Comparison of ENCODE assay signal across 8 cellular contexts in genomic region chr2:197786010-197786877, GRCh38. TPM values are rescaled to one million over a fixed set of nuclear protein-coding genes. Genes with fewer than 3 reads are reported as not detected.
DNase-seq lines count a peak whose midpoint lies in the region; ATAC-seq, FAIRE-seq and TF ChIP-seq lines count a peak whose summit lies in the region.

No MANE protein-coding gene starts in this region.

- TF ChIP-seq POLR2A in GM12878 (IDR thresholded peaks at IDR 0.05; ENCODE audit: low read depth, low read length), result no peak

- RAD21 ChIA-PET in GM12878 (lab: Charles Lee; ENCODE audit: unreplicated experiment), result no interaction called here

- no peak for TF ChIP-seq EP300 in SK-N-SH (IDR thresholded peaks at IDR 0.05; ENCODE audit: borderline replicate concordance in 1 of 2, low read depth in 1 of 2, low read length in 1 of 2)
- TF ChIP-seq EP300 in GM12878 (IDR thresholded peaks at IDR 0.05; ENCODE audit: borderline replicate concordance in 1 of 2, control insufficient read depth in 1 of 2, low read depth in 2 of 2, low read length in 2 of 2), result no peak

- peak overlapping the region; percentile 2; the same call in 1 of the 2 replicates for H3K4me3 ChIP-seq in BJ (ENCODE audit: low read depth, low read length)
- H3K4me3 ChIP-seq in SK-N-SH (ENCODE audit: low read depth in 2 of 2, low read length in 1 of 2), result peak overlapping the region; percentile 43 to 46
- no peak overlapping the region for H3K4me3 ChIP-seq in GM12878

- TF ChIP-seq RAD21 in SK-N-SH (IDR thresholded peaks at IDR 0.05; ENCODE audit: low read length) (no peak), GM12878 (IDR thresholded peaks at IDR 0.05; ENCODE audit: insufficient read depth, low read depth, low read length) (no peak)

- H3K4me1 ChIP-seq in SK-N-SH (ENCODE audit: control insufficient read depth in 1 of 2, insufficient read depth in 2 of 2, low read depth in 1 of 2, low read length in 1 of 2), result peaks cover 0 to 3% of the 10 kb centered on the region in 2 experiments; a peak in 1 of 4 replicates
- no peaks in the 10 kb centered on the region for H3K4me1 ChIP-seq in GM12878 (ENCODE audit: control insufficient read depth, insufficient read depth, low read length)

- no peak for FAIRE-seq in GM12878 (lab: Jason Lieb, UNC)

- DNase-seq in BJ (ENCODE audit: low read depth), result no peak
- DNase-seq in SK-N-SH, result peak; percentile 81
- DNase-seq in GM12878 (ENCODE audit: low read depth, low spot score), result no peak
- DNase-seq in kidney tubule cell (ENCODE audit: low spot score), result peak; percentile 49
- DNase-seq in stimulated activated CD4-positive, alpha-beta T cell treated with anti-CD3 and anti-CD28 coated beads, TNF-alpha, amount 100 ng/mL, for 48 hours (ENCODE audit: low read depth in 3 of 3), result peak in 2 of 3 donors; percentile 49 to 69
- no peak for DNase-seq in NCI-H774 (lab: John Stamatoyannopoulos, UW)
- DNase-seq in DMS153 treated with DMSO at 0.1 percent for 48 hours (lab: John Stamatoyannopoulos, UW; ENCODE audit: unreplicated experiment), result no peak

- H4K20me1 ChIP-seq in SK-N-SH (ENCODE audit: insufficient read depth) (no peaks in the 10 kb centered on the region), GM12878 (ENCODE audit: control insufficient read depth, insufficient read depth) (no peaks in the 10 kb centered on the region)

- TF ChIP-seq CTCF in BJ (IDR thresholded peaks at IDR 0.05; ENCODE audit: insufficient read depth, low read depth, low read length) (peak; percentile 58), SK-N-SH (IDR thresholded peaks at IDR 0.05) (peak; percentile 55), GM12878 (IDR thresholded peaks at IDR 0.05 in 2 of 3, conservative IDR thresholded peaks at IDR 0.05 in 1 of 3; ENCODE audit: control insufficient read depth in 2 of 3, extremely low read depth in 1 of 3, insufficient read depth in 1 of 3, low read depth in 3 of 3, low read length in 3 of 3) (peak; percentile 47 to 78 (median 54))

- H3K9me2 ChIP-seq in SK-N-SH, result no peaks in the 10 kb centered on the region

- H2AFZ ChIP-seq in SK-N-SH (ENCODE audit: low read depth) (0 out of 2 replicates have a peak overlapping the region, but pooled peaks have one; percentile 37), GM12878 (ENCODE audit: control insufficient read depth, low read depth, low read length) (peak overlapping the region; percentile 53)

- no peaks in the 10 kb centered on the region for H3K9me3 ChIP-seq in SK-N-SH
- no peaks in the 10 kb centered on the region; the same call in 2 of the 3 replicates for H3K9me3 ChIP-seq in GM12878 (replicated peaks; ENCODE audit: control insufficient read depth, insufficient read depth, low read length)

- H3K27ac ChIP-seq in SK-N-SH (ENCODE audit: low read depth in 2 of 2, low read length in 1 of 2) (no peak overlapping the region), GM12878 (ENCODE audit: control insufficient read depth, insufficient read depth) (no peak overlapping the region)

- CTCF ChIA-PET in BJ (lab: Yijun Ruan, JAX), result interaction anchor here (1.7 kb wide), 1 partner anchor 7 kb away, joined by 5 read pairs; no protein-coding TSS in a partner anchor
- CTCF ChIA-PET in SK-N-SH (lab: Yijun Ruan, JAX), result interaction anchor here (0.6 to 2.5 kb wide), 10 partner anchors 8 to 963 kb away, joined by 3 to 12 read pairs (median 3); no protein-coding TSS in a partner anchor
- CTCF ChIA-PET in GM12878 (lab: Yijun Ruan, JAX), result interaction anchor here (1.7 kb wide), 1 partner anchor 30 kb away, joined by 4 read pairs; no protein-coding TSS in a partner anchor

- ATAC-seq in GM21529 (IDR thresholded peaks at IDR 0.05; ENCODE audit: unreplicated experiment), result peak; percentile 56
- ATAC-seq in GM12878, result peak; percentile 85

- WGBS in SK-N-SH (ENCODE audit: low lambda C conversion rate), result 23% methylated on average over 37 of the region's 79 CpGs
- WGBS in GM12878 (ENCODE audit: insufficient coverage, insufficient replicate concordance, low lambda C conversion rate, missing lambda C conversion rate), result 15% methylated on average over 63 of the region's 79 CpGs

- no peaks in the 10 kb centered on the region for H3F3A ChIP-seq in SK-N-SH (replicated peaks; ENCODE audit: insufficient read depth)

- no peak overlapping the region for H3K9ac ChIP-seq in SK-N-SH
- no peak overlapping the region for H3K9ac ChIP-seq in GM12878 (ENCODE audit: control insufficient read depth, insufficient read depth, low read length)

- POLR2A ChIA-PET in BJ (lab: Charles Lee) (no interaction called here), SK-N-SH (lab: Yijun Ruan, JAX) (no interaction called here), GM12878 (lab: Charles Lee) (no interaction called here)

- no TSS peak for BruUV-seq in GM12878 (replicated peaks; lab: Mats Ljungman, UMichigan)

- in situ Hi-C loops in GM12878 (cut with MboI), result no loop called here

- SMC1A ChIA-PET in GM12878 (lab: Charles Lee; ENCODE audit: uncharacterized antibody, unreplicated experiment), result no interaction called here

- H3K27me3 ChIP-seq in BJ (ENCODE audit: control insufficient read depth, insufficient read depth, low read length) (peaks cover 6% of the 10 kb centered on the region), SK-N-SH (ENCODE audit: insufficient read depth) (no peaks in the 10 kb centered on the region), GM12878 (replicated peaks in 1 of 2; ENCODE audit: control insufficient read depth in 2 of 2, insufficient read depth in 2 of 2, low read length in 1 of 2) (no peaks in the 10 kb centered on the region)

- H3K36me3 ChIP-seq in BJ (ENCODE audit: control insufficient read depth, insufficient read depth, low read length) (no peaks in the 10 kb centered on the region), SK-N-SH (replicated peaks in 1 of 2; ENCODE audit: control insufficient read depth in 1 of 2, insufficient read depth in 2 of 2, low read length in 1 of 2) (no peaks in the 10 kb centered on the region), GM12878 (ENCODE audit: control insufficient read depth in 2 of 2, insufficient read depth in 2 of 2, low read length in 1 of 2) (no peaks in the 10 kb centered on the region)

- intact Hi-C loops in GM12878 (cut with micrococcal nuclease; ENCODE audit: unreplicated experiment), result loop anchor here (10.0 kb wide), 1 partner anchor 611 kb away; no protein-coding TSS in a partner anchor

- H3K4me2 ChIP-seq in SK-N-SH (peak overlapping the region; percentile 59), GM12878 (ENCODE audit: control insufficient read depth, insufficient read depth) (peak overlapping the region; percentile 66)

- no peaks in the 10 kb centered on the region for H3K79me2 ChIP-seq in SK-N-SH (ENCODE audit: insufficient read depth)
- no peaks in the 10 kb centered on the region for H3K79me2 ChIP-seq in GM12878 (ENCODE audit: control insufficient read depth, insufficient read depth, low read length)

TF ChIP-seq in SK-N-SH, 30 proteins besides CTCF, POLR2A, EP300 and RAD21:
- TF ChIP-seq FOXJ3 (CRISPR knock-in tag; IDR thresholded peaks at IDR 0.05), result no peak

RNA-seq across cellular contexts. Expression of gene BOLL, which starts 1.1 kb away (rescaled TPM):
- polyA plus RNA-seq in BJ (2011; rRNA removed) (not detected in 2 replicates), SK-N-SH (2012; rRNA removed) (not detected in 2 replicates), GM12878 (2011; rRNA removed) (not detected in 2 replicates), GM12878 (2014; fragmentation: Illumina TruSeq; extraction: Trizol) (not detected in 2 replicates), GM12878 (2014; fragmentation: Nextera tagmentation; extraction: Ambion mirVana) (under 1 TPM in 1 of 2 experiments, not detected in 1; 0.05 TPM), GM12878 (2014; rRNA removed) (not detected in 2 replicates), GM12878 (2016; fragmentation: Nextera tagmentation; extraction: Ambion mirVana) (not detected)
- polyA minus RNA-seq in BJ (2011; rRNA and poly(A)+ RNA removed), result not detected in 2 replicates
- not detected in 2 replicates for polyA plus RNA-seq in SK-N-SH (2012; cell fraction: cytosol; rRNA removed)
- not detected in 2 replicates for polyA plus RNA-seq in SK-N-SH (2012; cell fraction: nucleus; rRNA removed)
- total RNA-seq in GM12878 (2013; cell fraction: nucleolus; rRNA removed), result not detected in 2 replicates
- total RNA-seq in GM12878 (2014; rRNA removed) (0.05 TPM in 1 of 2 replicates, not detected in the other), GM12878 (2014; rRNA removed; fragmentation: Illumina TruSeq; extraction: Trizol) (not detected in 2 replicates), GM12878 (2021) (not detected in 2 replicates)
- polyA plus RNA-seq in GM12878 (2011; ENCODE audit: low read depth), result not detected
- polyA plus RNA-seq in GM12878 (2011; cell fraction: cytosol; rRNA removed), result not detected in 2 replicates
- not detected in 2 replicates for polyA plus RNA-seq in GM12878 (2011; cell fraction: nucleus; rRNA removed)
- polyA plus RNA-seq in GM12878 (2012), result not detected in 2 replicates
- polyA minus RNA-seq in GM12878 (2011; rRNA and poly(A)+ RNA removed), result 0.10 TPM in 1 of 2 replicates, not detected in the other
- polyA minus RNA-seq in GM12878 (2011; cell fraction: cytosol; rRNA and poly(A)+ RNA removed), result not detected in 2 replicates
- polyA minus RNA-seq in GM12878 (2011; cell fraction: nucleus; rRNA and poly(A)+ RNA removed), result not detected in 2 replicates

RNA-seq across cellular contexts. Expression of gene PLCL1, which starts 18.1 kb away (rescaled TPM):
- polyA plus RNA-seq in BJ (2011; rRNA removed), result 0.09 and 0.21 TPM in 2 replicates
- 0.14 and 0.31 TPM in 2 replicates for polyA minus RNA-seq in BJ (2011; rRNA and poly(A)+ RNA removed)
- 7.7 and 10.3 TPM in 2 replicates for polyA plus RNA-seq in SK-N-SH (2012; rRNA removed)
- 12.6 and 15.5 TPM in 2 replicates for polyA plus RNA-seq in SK-N-SH (2012; cell fraction: cytosol; rRNA removed)
- 2.8 and 6.3 TPM in 2 replicates for polyA plus RNA-seq in SK-N-SH (2012; cell fraction: nucleus; rRNA removed)
- 7.5 and 8.9 TPM in 2 replicates for total RNA-seq in GM12878 (2013; cell fraction: nucleolus; rRNA removed)
- 0.22 and 0.23 TPM in 2 replicates for total RNA-seq in GM12878 (2014; rRNA removed)
- total RNA-seq in GM12878 (2014; rRNA removed; fragmentation: Illumina TruSeq; extraction: Trizol), result 0.23 and 0.49 TPM in 2 replicates
- total RNA-seq in GM12878 (2021), result 0.40 and 0.46 TPM in 2 replicates
- 0.13 TPM for polyA plus RNA-seq in GM12878 (2011; ENCODE audit: low read depth)
- 1.5 and 2.3 TPM in 2 replicates for polyA plus RNA-seq in GM12878 (2011; rRNA removed)
- 0.37 and 0.54 TPM in 2 replicates for polyA plus RNA-seq in GM12878 (2011; cell fraction: cytosol; rRNA removed)
- 0.83 and 0.99 TPM in 2 replicates for polyA plus RNA-seq in GM12878 (2011; cell fraction: nucleus; rRNA removed)
- polyA plus RNA-seq in GM12878 (2012), result 0.11 and 0.18 TPM in 2 replicates
- 0.34 and 0.59 TPM in 2 replicates for polyA plus RNA-seq in GM12878 (2014; fragmentation: Illumina TruSeq; extraction: Trizol)
- under 1 TPM; 0.03 to 0.05 TPM for polyA plus RNA-seq in GM12878 (2014; fragmentation: Nextera tagmentation; extraction: Ambion mirVana)
- polyA plus RNA-seq in GM12878 (2014; rRNA removed), result 0.10 and 0.20 TPM in 2 replicates
- under 1 TPM; 0.05 to 0.11 TPM for polyA plus RNA-seq in GM12878 (2016; fragmentation: Nextera tagmentation; extraction: Ambion mirVana)
- polyA minus RNA-seq in GM12878 (2011; rRNA and poly(A)+ RNA removed), result 2.7 and 5.9 TPM in 2 replicates
- polyA minus RNA-seq in GM12878 (2011; cell fraction: cytosol; rRNA and poly(A)+ RNA removed), result 0.67 and 0.83 TPM in 2 replicates
- polyA minus RNA-seq in GM12878 (2011; cell fraction: nucleus; rRNA and poly(A)+ RNA removed), result 2.5 and 3.3 TPM in 2 replicates

Comparison
In these comparisons a context has a peak if more than half of its experiments do, and no peak if none do; other contexts are left out.
1. DNase-seq: peak in SK-N-SH (single experiment), kidney tubule cell (single experiment) and stimulated activated CD4-positive, alpha-beta T cell treated with anti-CD3 and anti-CD28 coated beads, TNF-alpha, amount 100 ng/mL, for 48 hours (2 of 3); none in BJ (single experiment), GM12878 (single experiment), NCI-H774 (single experiment) and DMS153 treated with DMSO at 0.1 percent for 48 hours (single experiment).
2. Peak in every context shown above with its lines, with median percentiles within 50 percentile points of each other: CTCF ChIP-seq.